Comparison of ENCODE assay signal across 21 cellular contexts in genomic region chr12:124878795-124879516, GRCh38. TPM values are rescaled to one million over a fixed set of nuclear protein-coding genes. Genes with fewer than 3 reads are reported as not detected.
DNase-seq lines count a peak whose midpoint lies in the region; ATAC-seq, FAIRE-seq and TF ChIP-seq lines count a peak whose summit lies in the region.
"Had no signal": no experiment of that assay in that cellular context is flagged by ENCODE, and none has a peak within 500 bp of the region (broad histone marks: within the 10 kb centered on the region; RNA-seq: fewer than 3 reads in every experiment).

No MANE protein-coding gene starts in this region.

- H4K20me1 ChIP-seq in BLaER1 = no peaks in the 10 kb centered on the region
- no peaks in the 10 kb centered on the region for H4K20me1 ChIP-seq in IMR-90 (ENCODE audit: insufficient read depth, low read length)
- peaks cover 0 to 2% of the 10 kb centered on the region in 2 experiments for H4K20me1 ChIP-seq in H1 (replicated peaks in 1 of 2; ENCODE audit: control insufficient read depth in 1 of 2, insufficient read depth in 2 of 2, low read length in 2 of 2)

- H2BK5ac ChIP-seq in IMR-90 (ENCODE audit: low read depth, low read length, poor library complexity, severe bottlenecking) = no peak overlapping the region
- H2BK5ac ChIP-seq in H1 (ENCODE audit: low read depth, low read length) = no peak overlapping the region

- H3K56ac ChIP-seq in IMR-90 (ENCODE audit: extremely low read depth, insufficient read depth, low read length) (no peak overlapping the region), H1 (replicated peaks; ENCODE audit: insufficient read length, low read depth, low read length) (no peak overlapping the region)

- H4K91ac ChIP-seq in IMR-90 (ENCODE audit: insufficient read depth, low read depth, low read length) (no peak overlapping the region), H1 (replicated peaks; ENCODE audit: insufficient read length, low read length) (no peak overlapping the region)

- intact Hi-C loops in IMR-90 (cut with micrococcal nuclease) = no loop called here

- H2AK5ac ChIP-seq in IMR-90 (ENCODE audit: low read depth, low read length) (no peak overlapping the region; the same call in 1 of the 2 replicates), H1 (ENCODE audit: low read depth, low read length) (no peak overlapping the region)

- H4K5ac ChIP-seq in IMR-90 (ENCODE audit: low read depth, low read length) (no peak overlapping the region), H1 (ENCODE audit: insufficient read length, low read depth, low read length) (no peak overlapping the region)

- in situ Hi-C loops in IMR-90 (cut with MboI; ENCODE audit: low sequenced_read_pairs) = no loop called here

- H2BK20ac ChIP-seq in IMR-90 (ENCODE audit: low read depth, low read length) (no peak overlapping the region), H1 (ENCODE audit: low read length) (no peak overlapping the region)

- no peaks in the 10 kb centered on the region for H3K9me3 ChIP-seq in BLaER1
- no peaks in the 10 kb centered on the region for H3K9me3 ChIP-seq in IMR-90 (ENCODE audit: control insufficient read depth, insufficient read depth, low read length)
- no peaks in the 10 kb centered on the region for H3K9me3 ChIP-seq in H1 (ENCODE audit: insufficient read depth in 2 of 2, low read depth in 1 of 2, low read length in 1 of 2)
- H3K9me3 ChIP-seq: BE2C had no signal

- no peak overlapping the region for H2BK12ac ChIP-seq in H1 (ENCODE audit: low read depth, low read length)

- H3K9me3 Mint-ChIP-seq in mesothelial cell of epicardium = no peaks in the 10 kb centered on the region
- H3K9me3 Mint-ChIP-seq: CD4-positive, alpha-beta memory T cell; HFFc6; IgD-negative memory B cell had no signal

- H3K18ac ChIP-seq in IMR-90 (ENCODE audit: low read depth, low read length) (no peak overlapping the region), H1 (ENCODE audit: extremely low read depth, low read length) (no peak overlapping the region)

- H3K23ac ChIP-seq in IMR-90 (ENCODE audit: low read depth, low read length) (no peak overlapping the region), H1 (ENCODE audit: insufficient read length) (no peak overlapping the region)

- H3K27ac ChIP-seq in BLaER1 (no peak overlapping the region), IMR-90 (ENCODE audit: insufficient read depth, low read length) (no peak overlapping the region), H1 (ENCODE audit: low read depth, low read length) (no peak overlapping the region)
- H3K27ac ChIP-seq: GM23248, HL-60 had no signal

- dilution Hi-C loops in IMR-90 (cut with HindIII; ENCODE audit: low sequenced_read_pairs, unreplicated experiment) = no loop called here

- peaks cover 16% of the 10 kb centered on the region for H3K4me1 Mint-ChIP-seq in mesothelial cell of epicardium

- H2AK9ac ChIP-seq in IMR-90 (replicated peaks; ENCODE audit: low read depth, low read length, poor library complexity) = no peak overlapping the region

- H3K4ac ChIP-seq in IMR-90 (ENCODE audit: low read depth, low read length) (no peak overlapping the region), H1 (replicated peaks; ENCODE audit: insufficient read length, low read depth, low read length) (no peak overlapping the region)

- no peaks in the 10 kb centered on the region for H3K36me3 Mint-ChIP-seq in mesothelial cell of epicardium
- H3K36me3 Mint-ChIP-seq: CD14-positive monocyte; CD4-positive, alpha-beta memory T cell had no signal

- H3K4me1 ChIP-seq in BLaER1 (peaks cover 84% of the 10 kb centered on the region), IMR-90 (ENCODE audit: control insufficient read depth, insufficient read depth, low read length) (peaks cover 6% of the 10 kb centered on the region; the same call in 1 of the 2 replicates), H1 (replicated peaks in 1 of 4; ENCODE audit: control insufficient read depth in 3 of 4, insufficient read depth in 4 of 4, low read length in 3 of 4) (peaks cover 0 to 7% (median 1%) of the 10 kb centered on the region in 4 experiments; a peak in 2 of 7 replicates)

- no peak for TF ChIP-seq CTCF in IMR-90 (conservative IDR thresholded peaks at IDR 0.05; ENCODE audit: low read depth, low read length)
- no peak for TF ChIP-seq CTCF in H1 (IDR thresholded peaks at IDR 0.05; ENCODE audit: control extremely low read depth in 1 of 3, insufficient read depth in 1 of 3, low read depth in 1 of 3, low read length in 3 of 3)
- no peak for TF ChIP-seq CTCF in mesothelial cell of epicardium (IDR thresholded peaks at IDR 0.05; ENCODE audit: unreplicated experiment)

- 81% methylated on average over 8 of the region's 18 CpGs; no CpG with 5 or more reads in 1 of the 2 experiments for WGBS in IMR-90 (ENCODE audit: extremely low coverage in 2 of 2, insufficient read length in 1 of 2), 2 experiments
- 91% methylated on average over 18 of the region's 18 CpGs; no CpG with 5 or more reads in 1 of the 2 experiments for WGBS in H1 (ENCODE audit: extremely low coverage in 1 of 2, insufficient coverage in 1 of 2, insufficient read length in 1 of 2, insufficient replicate concordance in 2 of 2, low coverage in 1 of 2, low lambda C conversion rate in 2 of 2, missing lambda C conversion rate in 1 of 2), 2 experiments

- H3K79me1 ChIP-seq in IMR-90 (ENCODE audit: low read depth in 1 of 2, low read length in 2 of 2) (no peaks in the 10 kb centered on the region), H1 (ENCODE audit: low read depth, low read length) (no peaks in the 10 kb centered on the region)

- no peak overlapping the region for H3K4me3 ChIP-seq in BLaER1
- H3K4me3 ChIP-seq in IMR-90 (ENCODE audit: insufficient read depth, low read depth, low read length) = no peak overlapping the region
- H3K4me3 ChIP-seq in H1 (ENCODE audit: extremely low read depth in 1 of 4, insufficient read depth in 2 of 4, low read depth in 3 of 4, low read length in 4 of 4) = no peak overlapping the region
- H3K4me3 ChIP-seq: GM23248 had no signal

- TF ChIP-seq RAD21 in IMR-90 (IDR thresholded peaks at IDR 0.05; ENCODE audit: low read length) = no peak
- TF ChIP-seq RAD21 in H1 (IDR thresholded peaks at IDR 0.05 in 1 of 2, conservative IDR thresholded peaks at IDR 0.05 in 1 of 2; ENCODE audit: low read depth in 2 of 2, low read length in 2 of 2) = no peak

- no peaks in the 10 kb centered on the region for H3K79me2 ChIP-seq in H1 (ENCODE audit: control insufficient read depth in 1 of 2, insufficient read depth in 2 of 2, low read length in 2 of 2)

- no peak for TF ChIP-seq EP300 in H1 (IDR thresholded peaks at IDR 0.05; ENCODE audit: borderline replicate concordance in 1 of 2, low read depth in 2 of 2, low read length in 2 of 2)

- no peaks in the 10 kb centered on the region for H3K27me3 Mint-ChIP-seq in mesothelial cell of epicardium (ENCODE audit: low read depth)

- FAIRE-seq in H1 (lab: Jason Lieb, UNC) = no peak
- FAIRE-seq: H54 had no signal

- TF ChIP-seq POLR2A in IMR-90 (IDR thresholded peaks at IDR 0.05; ENCODE audit: low read depth, low read length) (no peak), H1 (IDR thresholded peaks at IDR 0.05; ENCODE audit: control extremely low read depth in 1 of 2, low read depth in 2 of 2, low read length in 2 of 2) (no peak)

- CTCF ChIA-PET in IMR-90 (lab: Yijun Ruan, JAX) = interaction anchor here (0.7 kb wide), 1 partner anchor 1161 kb away, joined by 6 read pairs; no protein-coding TSS in a partner anchor
- CTCF ChIA-PET in H1 (lab: Charles Lee; ENCODE audit: partially characterized antibody) = interaction anchor here (0.6 to 2.3 kb wide), 6 partner anchors 13 to 99 kb away, joined by 3 to 6 read pairs (median 4); no protein-coding TSS in a partner anchor

- H2BK120ac ChIP-seq in IMR-90 (ENCODE audit: low read depth, low read length) (no peak overlapping the region), H1 (replicated peaks; ENCODE audit: low read depth, low read length) (no peak overlapping the region)

- H3K27ac Mint-ChIP-seq in mesothelial cell of epicardium = peak overlapping the region; percentile 3
- H3K27ac Mint-ChIP-seq: CD4-positive, alpha-beta memory T cell; HFFc6 had no signal

- H3K14ac ChIP-seq in IMR-90 (replicated peaks; ENCODE audit: low read depth, low read length) (no peak overlapping the region), H1 (ENCODE audit: insufficient read length) (no peak overlapping the region)

- no peak overlapping the region for H3K4me3 Mint-ChIP-seq in mesothelial cell of epicardium
- H3K4me3 Mint-ChIP-seq: CD14-positive monocyte; CD4-positive, alpha-beta memory T cell; HFFc6 had no signal

- H2BK15ac ChIP-seq in IMR-90 (ENCODE audit: low read depth, low read length) (no peak overlapping the region), H1 (ENCODE audit: low read length) (no peak overlapping the region)

- H3K9ac ChIP-seq in BLaER1 (no peak overlapping the region), IMR-90 (ENCODE audit: low read depth, low read length) (no peak overlapping the region), H1 (replicated peaks in 1 of 4; ENCODE audit: extremely low read depth in 1 of 4, low read depth in 3 of 4, low read length in 3 of 4) (no peak overlapping the region)
- H3K9ac ChIP-seq: GM23248 had no signal

- H3K4me2 ChIP-seq in BLaER1 = peak overlapping the region; percentile 86
- H3K4me2 ChIP-seq in IMR-90 (ENCODE audit: low read depth, low read length) = no peak overlapping the region
- H3K4me2 ChIP-seq in H1 (ENCODE audit: insufficient read depth in 1 of 2, low read depth in 2 of 2, low read length in 2 of 2) = no peak overlapping the region

- H4K8ac ChIP-seq in IMR-90 (ENCODE audit: low read depth in 2 of 2, low read length in 2 of 2) (no peak overlapping the region), H1 (ENCODE audit: extremely low read depth, insufficient read depth, low read length) (no peak overlapping the region)

- peaks cover 3% of the 10 kb centered on the region; the same call in 1 of the 2 replicates for H3K9me1 ChIP-seq in IMR-90 (ENCODE audit: insufficient read depth, low read length)

- H3K23me2 ChIP-seq in H1 (ENCODE audit: low read depth, low read length) = peaks cover 5% of the 10 kb centered on the region; the same call in 1 of the 2 replicates

- H3K27me3 ChIP-seq in BLaER1 (no peaks in the 10 kb centered on the region), IMR-90 (ENCODE audit: control insufficient read depth, insufficient read depth, low read length) (no peaks in the 10 kb centered on the region), H1 (replicated peaks in 1 of 4; ENCODE audit: control insufficient read depth in 3 of 4, extremely low read depth in 1 of 4, insufficient read depth in 3 of 4, low read length in 3 of 4) (no peaks in the 10 kb centered on the region)
- H3K27me3 ChIP-seq: BE2C had no signal

- ATAC-seq in IMR-90 (ENCODE audit: low read depth) (no peak), GM21737 (IDR thresholded peaks at IDR 0.05; ENCODE audit: unreplicated experiment) (no peak), HG02763 (IDR thresholded peaks at IDR 0.05; ENCODE audit: unreplicated experiment) (no peak), HG02588 (IDR thresholded peaks at IDR 0.05; ENCODE audit: unreplicated experiment) (no peak)

- DNase-seq in IMR-90 = no peak
- DNase-seq in H1 (ENCODE audit: low read depth in 1 of 2, low spot score in 2 of 2) = no peak
- no peak for DNase-seq in mesothelial cell of epicardium (ENCODE audit: low spot score in 2 of 2, unreplicated experiment in 2 of 2)
- DNase-seq: ACHN; BE2C; CD4-positive, alpha-beta memory T cell; DMS153; GDM1; GM23248; HCEC 1CT; HFFc6; Kasumi-1; KG1 had no signal

- BruUV-seq in IMR-90 (replicated peaks; lab: Mats Ljungman, UMichigan) = no TSS peak

- peak overlapping the region; percentile 18 for H2AFZ ChIP-seq in IMR-90 (replicated peaks; ENCODE audit: low read length, poor library complexity)
- H2AFZ ChIP-seq in H1 (ENCODE audit: low read length) = no peak overlapping the region
- H2AFZ ChIP-seq: GM23248 had no signal

- H3K36me3 ChIP-seq in BLaER1 (no peaks in the 10 kb centered on the region), IMR-90 (ENCODE audit: control insufficient read depth, insufficient read depth, low read length) (no peaks in the 10 kb centered on the region), H1 (ENCODE audit: control insufficient read depth in 2 of 4, insufficient read depth in 4 of 4, low read length in 3 of 4) (no peaks in the 10 kb centered on the region)
- H3K36me3 ChIP-seq: BE2C had no signal

- POLR2A ChIA-PET in IMR-90 (lab: Charles Lee; ENCODE audit: unreplicated experiment) (no interaction called here), H1 (lab: Charles Lee; ENCODE audit: partially characterized antibody) (no interaction called here)

RNA-seq across cellular contexts. Expression of gene SCARB1, which starts 15.3 kb away (rescaled TPM):
- total RNA-seq in IMR-90 (2012; rRNA removed) (3.0 and 3.6 TPM in 2 replicates), mesothelial cell of epicardium (40.2 to 43.3 TPM (median 40.4 TPM) in 3 replicates)
- polyA plus RNA-seq in IMR-90 (2012; rRNA removed) (24.8 and 27.0 TPM in 2 replicates), H1 (2011; rRNA removed) (45.3 and 70.7 TPM in 2 replicates)
- 20.5 and 47.8 TPM in 2 replicates for polyA plus RNA-seq in IMR-90 (2012; cell fraction: cytosol; rRNA removed)
- 36.2 and 109 TPM in 2 replicates for polyA plus RNA-seq in IMR-90 (2012; cell fraction: nucleus; rRNA removed; ENCODE audit: low replicate concordance)
- total RNA-seq in H1 (2021; fragmentation: NEBNext Ultra II Directional; extraction: Animal tissue kit (Norgen Biotek cat#: 25700)) = 57.1 and 58.0 TPM in 2 replicates
- 49.4 TPM for polyA plus RNA-seq in H1 (2011; cell fraction: cytosol; rRNA removed)
- polyA plus RNA-seq in H1 (2011; cell fraction: nucleus; rRNA removed) = 108 TPM
- polyA plus RNA-seq in H1 (2012, experiment 1 of 2) = 52.4 to 76.7 TPM (median 66.8 TPM) in 4 replicates
- 40.2 TPM for polyA plus RNA-seq in H1 (2012, experiment 2 of 2)
- polyA plus RNA-seq in H1 (2013, experiment 1 of 2) = 81.2 TPM
- polyA plus RNA-seq in H1 (2013, experiment 2 of 2) = 90.5 TPM
- polyA minus RNA-seq in H1 (2011; rRNA and poly(A)+ RNA removed) = 52.9 and 55.6 TPM in 2 replicates
- polyA minus RNA-seq in H1 (2011; cell fraction: cytosol; rRNA and poly(A)+ RNA removed) = 28.3 TPM
- polyA minus RNA-seq in H1 (2011; cell fraction: nucleus; rRNA and poly(A)+ RNA removed) = 31.4 TPM

RNA-seq across cellular contexts. Expression of gene UBC, which starts 35.5 kb away (rescaled TPM):
- total RNA-seq in IMR-90 (2012; rRNA removed) (2,742 and 4,320 TPM in 2 replicates), mesothelial cell of epicardium (718 to 741 TPM (median 720 TPM) in 3 replicates)
- polyA plus RNA-seq in IMR-90 (2012; rRNA removed) (2,042 and 2,259 TPM in 2 replicates), H1 (2011; rRNA removed) (366 and 749 TPM in 2 replicates)
- polyA plus RNA-seq in IMR-90 (2012; cell fraction: cytosol; rRNA removed) = 1,014 and 1,274 TPM in 2 replicates
- polyA plus RNA-seq in IMR-90 (2012; cell fraction: nucleus; rRNA removed; ENCODE audit: low replicate concordance) = 915 and 1,106 TPM in 2 replicates
- total RNA-seq in H1 (2021; fragmentation: NEBNext Ultra II Directional; extraction: Animal tissue kit (Norgen Biotek cat#: 25700)) = 559 and 571 TPM in 2 replicates
- polyA plus RNA-seq in H1 (2011; cell fraction: cytosol; rRNA removed) = 933 TPM
- polyA plus RNA-seq in H1 (2011; cell fraction: nucleus; rRNA removed) = 730 TPM
- 760 to 816 TPM (median 784 TPM) in 4 replicates for polyA plus RNA-seq in H1 (2012, experiment 1 of 2)
- 361 TPM for polyA plus RNA-seq in H1 (2012, experiment 2 of 2)
- polyA plus RNA-seq in H1 (2013, experiment 1 of 2) = 525 TPM
- 524 TPM for polyA plus RNA-seq in H1 (2013, experiment 2 of 2)
- 622 and 655 TPM in 2 replicates for polyA minus RNA-seq in H1 (2011; rRNA and poly(A)+ RNA removed)
- polyA minus RNA-seq in H1 (2011; cell fraction: cytosol; rRNA and poly(A)+ RNA removed) = 263 TPM
- 233 TPM for polyA minus RNA-seq in H1 (2011; cell fraction: nucleus; rRNA and poly(A)+ RNA removed)
